Comparison of ENCODE assay signal across 22 cellular contexts in genomic region chr14:71344506-71344905, GRCh38. TPM values are rescaled to one million over a fixed set of nuclear protein-coding genes. Genes with fewer than 3 reads are reported as not detected.
DNase-seq lines count a peak whose midpoint lies in the region; ATAC-seq and TF ChIP-seq lines count a peak whose summit lies in the region.
"Had no signal": no experiment of that assay in that cellular context is flagged by ENCODE, and none has a peak within 500 bp of the region (broad histone marks: within the 10 kb centered on the region; RNA-seq: fewer than 3 reads in every experiment).

No MANE protein-coding gene starts in this region.

- 96% methylated on average over 8 of the region's 8 CpGs for WGBS in SK-N-SH (ENCODE audit: low lambda C conversion rate)

- DNase-seq in SK-N-SH (no peak), left kidney (ENCODE audit: low read depth, low spot score) (peak; percentile 13), inferior parietal cortex (ENCODE audit: extremely low spot score) (no peak), H7 (no peak)
- no peak for DNase-seq in stimulated activated effector memory CD8-positive, alpha-beta T cell treated with anti-CD3 and anti-CD28 coated beads, Interleukin-12 subunit alpha, Interleukin-12 subunit beta, amount 100 ng/mL, for 72 hours (ENCODE audit: low spot score in 2 of 2)
- DNase-seq: 8988T; Calu3; CD8-positive, alpha-beta memory T cell; DMS153; GM23248; HCEC 1CT; KG1; NCI-H1092 treated with DMSO at 0.1 percent for 48 hours; NCI-H146; NCI-H2029; NCI-H2171 treated with DMSO at 0.1 percent for 48 hours; NCI-H524 treated with DMSO at 0.1 percent for 48 hours; Peyer's patch; SJCRH30 had no signal

- CTCF ChIA-PET in SK-N-SH (lab: Yijun Ruan, JAX) = no interaction called here

- peaks cover 9 to 30% of the 10 kb centered on the region in 2 experiments for H3K4me1 ChIP-seq in SK-N-SH (ENCODE audit: control insufficient read depth in 1 of 2, insufficient read depth in 2 of 2, low read depth in 1 of 2, low read length in 1 of 2)
- H3K4me1 ChIP-seq: SJCRH30 had no signal

- POLR2A ChIA-PET in SK-N-SH (lab: Yijun Ruan, JAX) = no interaction called here

- no peak for ATAC-seq in SK-N-SH treated with all-trans-retinoic acid at 6 μM for 48 hours
- ATAC-seq in stimulated activated effector memory CD8-positive, alpha-beta T cell treated with anti-CD3 and anti-CD28 coated beads, Interleukin-12 subunit alpha, Interleukin-12 subunit beta, amount 100 ng/mL, for 72 hours = no peak
- no peak for ATAC-seq in HG03139 (IDR thresholded peaks at IDR 0.05; ENCODE audit: unreplicated experiment)

- H3K9me3 ChIP-seq in SK-N-SH = no peaks in the 10 kb centered on the region
- H3K9me3 ChIP-seq: Peyer's patch, SJCRH30 had no signal

- H3K4me3 ChIP-seq in SK-N-SH (ENCODE audit: low read depth in 2 of 2, low read length in 1 of 2) (no peak overlapping the region), H7 (ENCODE audit: insufficient read depth, low read depth, low read length) (no peak overlapping the region)
- H3K4me3 ChIP-seq: BLaER1 treated with 17β-estradiol and CSF1 and Interleukin-3, amounts not matched to agents 10 nM and 100 nM; GM23248; Peyer's patch; SJCRH30 had no signal

- TF ChIP-seq CTCF in SK-N-SH (IDR thresholded peaks at IDR 0.05) = no peak

- H3K9ac ChIP-seq in SK-N-SH = no peak overlapping the region
- H3K9ac ChIP-seq: BLaER1 treated with 17β-estradiol and CSF1 and Interleukin-3, amounts not matched to agents 10 nM and 100 nM; GM23248 had no signal

- H3K27ac Mint-ChIP-seq in stimulated activated effector memory CD8-positive, alpha-beta T cell treated with anti-CD3 and anti-CD28 coated beads, Interleukin-12 subunit alpha, Interleukin-12 subunit beta, amount 100 ng/mL, for 72 hours = peak overlapping the region; percentile 10

- peaks cover 5% of the 10 kb centered on the region for H4K20me1 ChIP-seq in SK-N-SH (ENCODE audit: insufficient read depth)

- peaks cover 100% of the 10 kb centered on the region for H3K79me2 ChIP-seq in SK-N-SH (ENCODE audit: insufficient read depth)

- H3K27me3 ChIP-seq in SK-N-SH (ENCODE audit: insufficient read depth) (no peaks in the 10 kb centered on the region), H7 (ENCODE audit: control insufficient read depth, insufficient read depth, low read length) (no peaks in the 10 kb centered on the region)
- H3K27me3 ChIP-seq: BLaER1 treated with 17β-estradiol and CSF1 and Interleukin-3, amounts not matched to agents 10 nM and 100 nM; Peyer's patch; SJCRH30 had no signal

- no peak overlapping the region for H2AFZ ChIP-seq in SK-N-SH (ENCODE audit: low read depth)
- H2AFZ ChIP-seq: GM23248 had no signal

- H3K36me3 ChIP-seq in SK-N-SH (replicated peaks in 1 of 2; ENCODE audit: control insufficient read depth in 1 of 2, insufficient read depth in 2 of 2, low read length in 1 of 2) (peaks cover 0 to 6% of the 10 kb centered on the region in 2 experiments), H7 (replicated peaks; ENCODE audit: control insufficient read depth, insufficient read depth, low read length) (no peaks in the 10 kb centered on the region)
- H3K36me3 ChIP-seq: Peyer's patch, SJCRH30 had no signal

- H3K9me2 ChIP-seq in SK-N-SH = no peaks in the 10 kb centered on the region

- peaks cover 6% of the 10 kb centered on the region for H3K36me3 Mint-ChIP-seq in stimulated activated effector memory CD8-positive, alpha-beta T cell treated with anti-CD3 and anti-CD28 coated beads, Interleukin-12 subunit alpha, Interleukin-12 subunit beta, amount 100 ng/mL, for 72 hours

- peaks cover 72% of the 10 kb centered on the region for H3K4me1 Mint-ChIP-seq in stimulated activated effector memory CD8-positive, alpha-beta T cell treated with anti-CD3 and anti-CD28 coated beads, Interleukin-12 subunit alpha, Interleukin-12 subunit beta, amount 100 ng/mL, for 72 hours

- no peaks in the 10 kb centered on the region for H3F3A ChIP-seq in SK-N-SH (replicated peaks; ENCODE audit: insufficient read depth)

- no peaks in the 10 kb centered on the region for H3K9me3 Mint-ChIP-seq in stimulated activated effector memory CD8-positive, alpha-beta T cell treated with anti-CD3 and anti-CD28 coated beads, Interleukin-12 subunit alpha, Interleukin-12 subunit beta, amount 100 ng/mL, for 72 hours
- H3K9me3 Mint-ChIP-seq: CD8-positive, alpha-beta memory T cell had no signal

- no peak overlapping the region for H3K4me3 Mint-ChIP-seq in stimulated activated effector memory CD8-positive, alpha-beta T cell treated with anti-CD3 and anti-CD28 coated beads, Interleukin-12 subunit alpha, Interleukin-12 subunit beta, amount 100 ng/mL, for 72 hours
- H3K4me3 Mint-ChIP-seq: CD8-positive, alpha-beta memory T cell had no signal

- H3K27ac ChIP-seq in SK-N-SH (ENCODE audit: low read depth in 2 of 2, low read length in 1 of 2) = no peak overlapping the region; a peak in 1 of 4 replicates
- H3K27ac ChIP-seq: BLaER1 treated with 17β-estradiol and CSF1 and Interleukin-3, amounts not matched to agents 10 nM and 100 nM; GM23248; Peyer's patch; SJCRH30 had no signal

- TF ChIP-seq EP300 in SK-N-SH (IDR thresholded peaks at IDR 0.05; ENCODE audit: borderline replicate concordance in 1 of 2, low read depth in 1 of 2, low read length in 1 of 2) = no peak

- no peak overlapping the region for H3K4me2 ChIP-seq in SK-N-SH

- no peak for TF ChIP-seq RAD21 in SK-N-SH (IDR thresholded peaks at IDR 0.05; ENCODE audit: low read length)

TF ChIP-seq in SK-N-SH, 30 proteins besides CTCF, POLR2A, EP300 and RAD21 (continues in another document):
- no peak for TF ChIP-seq JUND (IDR thresholded peaks at IDR 0.05)
- no peak for TF ChIP-seq YY1 (IDR thresholded peaks at IDR 0.05; ENCODE audit: low read depth)
- TF ChIP-seq NFIC (IDR thresholded peaks at IDR 0.05; ENCODE audit: borderline replicate concordance) = no peak
- 0 out of 2 replicates have a peak, but pooled peaks have one; percentile 41 for TF ChIP-seq REST (IDR thresholded peaks at IDR 0.05; ENCODE audit: low read depth, low read length)
- no peak for TF ChIP-seq FOXM1 (IDR thresholded peaks at IDR 0.05; ENCODE audit: low read depth)
- no peak for TF ChIP-seq GABPA (IDR thresholded peaks at IDR 0.05; ENCODE audit: low read depth)

TF ChIP-seq in SK-N-SH treated with all-trans-retinoic acid at 6 μM for 48 hours, 23 proteins besides CTCF, POLR2A, EP300 and RAD21 (continues in another document):
- TF ChIP-seq TOX (CRISPR knock-in tag; IDR thresholded peaks at IDR 0.05; ENCODE audit: borderline replicate concordance) = no peak
- TF ChIP-seq PATZ1 (CRISPR knock-in tag; IDR thresholded peaks at IDR 0.05; ENCODE audit: borderline replicate concordance) = no peak
- no peak for TF ChIP-seq ZNF8 (CRISPR knock-in tag; IDR thresholded peaks at IDR 0.05)
- no peak for TF ChIP-seq CREB5 (CRISPR knock-in tag; IDR thresholded peaks at IDR 0.05; ENCODE audit: low read depth)
- TF ChIP-seq CSRNP3 (CRISPR knock-in tag; IDR thresholded peaks at IDR 0.05) = no peak
- no peak for TF ChIP-seq PPARA (CRISPR knock-in tag; IDR thresholded peaks at IDR 0.05; ENCODE audit: borderline replicate concordance)
- no peak for TF ChIP-seq ZNF565 (CRISPR knock-in tag; conservative IDR thresholded peaks at IDR 0.05; ENCODE audit: low read depth)
- no peak for TF ChIP-seq ARNTL (CRISPR knock-in tag; IDR thresholded peaks at IDR 0.05; ENCODE audit: borderline replicate concordance, low read depth)
- no peak for TF ChIP-seq ESRRG (CRISPR knock-in tag; IDR thresholded peaks at IDR 0.05)
- TF ChIP-seq CSDC2 (CRISPR knock-in tag; IDR thresholded peaks at IDR 0.05) = no peak

RNA-seq across cellular contexts. Expression of gene SIPA1L1, which starts 24.2 kb away (rescaled TPM):
- 19.2 and 20.2 TPM in 2 replicates for polyA plus RNA-seq in SK-N-SH (2012; rRNA removed)
- polyA plus RNA-seq in SK-N-SH (2012; cell fraction: cytosol; rRNA removed) = 10.7 and 14.2 TPM in 2 replicates
- 52.5 and 76.4 TPM in 2 replicates for polyA plus RNA-seq in SK-N-SH (2012; cell fraction: nucleus; rRNA removed)
- total RNA-seq in H7 (2014; rRNA removed; shearing (Covaris generic)) = 24.9 and 32.3 TPM in 2 replicates
